18 cellular contexts compared by ENCODE assay signal in the genomic region with DNA sequence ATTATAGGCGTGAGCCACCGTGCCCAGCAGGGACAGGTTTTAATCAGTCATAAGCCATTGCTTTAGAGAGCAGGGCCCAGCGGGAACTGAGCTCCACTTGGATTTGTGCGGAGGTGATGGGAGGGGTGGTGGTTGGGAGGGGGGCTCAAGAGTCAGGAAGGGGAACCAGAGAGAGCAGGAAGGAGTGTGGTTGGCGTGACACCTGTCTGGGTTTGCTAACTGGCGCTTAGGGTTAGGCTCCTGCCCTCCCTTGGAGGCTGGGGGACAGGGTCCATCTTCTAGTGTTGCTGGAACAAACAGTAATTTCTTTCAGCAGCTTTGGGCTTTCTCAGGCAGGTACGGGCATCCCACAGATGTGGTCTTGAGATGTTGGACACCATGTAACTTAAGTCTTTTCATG.
"Had no signal": no experiment of that assay in that cellular context is flagged by ENCODE, and none has a peak within 500 bp of the region (broad histone marks: within the 10 kb centered on the region; RNA-seq: fewer than 3 reads in every experiment).

No MANE protein-coding gene starts in this region.

- ATAC-seq: activated naive CD8-positive, alpha-beta T cell treated with anti-CD3 and anti-CD28 coated beads, Interleukin-2, amount 50 U/mL, for 24 hours; left ventricle myocardium superior; mucosa of descending colon had no signal

- H3K4me3 ChIP-seq: mucosa of descending colon, sigmoid colon, thyroid gland, uterus had no signal

- H3K4me1 ChIP-seq: uterus had no signal

- H3K27ac ChIP-seq: sigmoid colon, uterus had no signal

- H3K9me3 ChIP-seq: mucosa of descending colon, sigmoid colon, thyroid gland, uterus had no signal

- H3K9me3 Mint-ChIP-seq: activated naive CD8-positive, alpha-beta T cell treated with anti-CD3 and anti-CD28 coated beads, Interleukin-2, amount 50 U/mL, for 24 hours; dendritic cell treated with granulocyte-macrophage colony-stimulating factor and Interleukin-4, amounts not matched to agents 40 ng/mL and 50 ng/mL, for 4 days; memory B cell; nephron; T-helper 2 cell treated with Interferon-gamma antibody and Interleukin-4, amounts not matched to agents 5 μg/mL and 100 μg/mL, for 36 hours had no signal

- H3K27me3 Mint-ChIP-seq: dendritic cell treated with granulocyte-macrophage colony-stimulating factor and Interleukin-4, amounts not matched to agents 40 ng/mL and 50 ng/mL, for 4 days; memory B cell had no signal

- DNase-seq: activated CD4-positive, CD25-positive, alpha-beta regulatory T cell treated with anti-CD3 and anti-CD28 coated beads, Interleukin-2, amount 50 U/mL, for 72 hours; activated naive CD4-positive, alpha-beta T cell; activated naive CD8-positive, alpha-beta T cell treated with anti-CD3 and anti-CD28 coated beads, Interleukin-2, amount 50 U/mL, for 24 hours; activated T-cell treated with anti-CD3 and anti-CD28 coated beads for 4 hours; aorta; effector memory CD4-positive, alpha-beta T cell; foreskin melanocyte; left ventricle myocardium superior; mucosa of descending colon; sigmoid colon; stimulated activated CD4-positive, alpha-beta T cell treated with anti-CD3 and anti-CD28 coated beads, Interleukin-1b, Interleukin-23, amount 100 ng/mL, for 48 hours; thyroid gland; uterus had no signal

- H3K36me3 ChIP-seq: thyroid gland, uterus had no signal

- H3K27me3 ChIP-seq: sigmoid colon, thyroid gland, uterus had no signal

- H3K4me1 Mint-ChIP-seq: nephron had no signal

- FAIRE-seq: bronchial epithelial cell had no signal

- H3K27ac Mint-ChIP-seq: activated naive CD8-positive, alpha-beta T cell treated with anti-CD3 and anti-CD28 coated beads, Interleukin-2, amount 50 U/mL, for 24 hours; dendritic cell treated with granulocyte-macrophage colony-stimulating factor and Interleukin-4, amounts not matched to agents 40 ng/mL and 50 ng/mL, for 4 days; memory B cell; T-helper 2 cell treated with Interferon-gamma antibody and Interleukin-4, amounts not matched to agents 5 μg/mL and 100 μg/mL, for 36 hours had no signal

- H3K4me3 Mint-ChIP-seq: activated naive CD8-positive, alpha-beta T cell treated with anti-CD3 and anti-CD28 coated beads, Interleukin-2, amount 50 U/mL, for 24 hours; dendritic cell treated with granulocyte-macrophage colony-stimulating factor and Interleukin-4, amounts not matched to agents 40 ng/mL and 50 ng/mL, for 4 days; memory B cell; nephron; T-helper 2 cell treated with Interferon-gamma antibody and Interleukin-4, amounts not matched to agents 5 μg/mL and 100 μg/mL, for 36 hours had no signal
